Comparison of ENCODE assay signal across 16 cellular contexts in genomic region chr2:163637876-163638275, GRCh38.
DNase-seq lines count a peak whose midpoint lies in the region; ATAC-seq, FAIRE-seq and TF ChIP-seq lines count a peak whose summit lies in the region.
"Had no signal": no experiment of that assay in that cellular context is flagged by ENCODE, and none has a peak within 500 bp of the region (broad histone marks: within the 10 kb centered on the region; RNA-seq: fewer than 3 reads in every experiment).

No MANE protein-coding gene starts in this region.

- no peaks in the 10 kb centered on the region for H3K27me3 ChIP-seq in neural progenitor cell
- no peaks in the 10 kb centered on the region for H3K27me3 ChIP-seq in right lobe of liver
- H3K27me3 ChIP-seq: SJSA1 had no signal

- intact Hi-C loops in right lobe of liver (cut with DNase I), result no loop called here

- H3K4me1 Mint-ChIP-seq in brain, result peaks cover 43% of the 10 kb centered on the region
- peaks cover 52% of the 10 kb centered on the region for H3K4me1 Mint-ChIP-seq in neural progenitor cell

- no peaks in the 10 kb centered on the region for H4K20me1 ChIP-seq in neural progenitor cell (ENCODE audit: low read depth)

- TF ChIP-seq POLR2A in H54 (IDR thresholded peaks at IDR 0.05; ENCODE audit: low read depth, low read length) (no peak), right lobe of liver (IDR thresholded peaks at IDR 0.05) (no peak)

- H3K9ac ChIP-seq in neural progenitor cell, result no peak overlapping the region
- H3K9ac ChIP-seq: KMS-11 had no signal

- TF ChIP-seq CTCF in brain (conservative IDR thresholded peaks at IDR 0.05), result no peak
- no peak for TF ChIP-seq CTCF in neural progenitor cell (IDR thresholded peaks at IDR 0.05)
- no peak for TF ChIP-seq CTCF in right lobe of liver (IDR thresholded peaks at IDR 0.05)

- H3K36me3 Mint-ChIP-seq in brain (no peaks in the 10 kb centered on the region), neural progenitor cell (peaks cover 12% of the 10 kb centered on the region)

- peaks cover 89% of the 10 kb centered on the region for H3K79me2 ChIP-seq in neural progenitor cell (ENCODE audit: low read depth)

- H3K27ac ChIP-seq in neural progenitor cell (peak overlapping the region; percentile 91), right lobe of liver (no peak overlapping the region)
- H3K27ac ChIP-seq: KMS-11, SJSA1 had no signal

- H3K9me3 ChIP-seq in neural progenitor cell (ENCODE audit: low read depth) (no peaks in the 10 kb centered on the region), right lobe of liver (no peaks in the 10 kb centered on the region)
- H3K9me3 ChIP-seq: Caco-2, SJSA1 had no signal

- no peaks in the 10 kb centered on the region for H3K9me3 Mint-ChIP-seq in brain
- H3K9me3 Mint-ChIP-seq in neural progenitor cell, result no peaks in the 10 kb centered on the region

- WGBS in right lobe of liver (ENCODE audit: insufficient coverage, low coverage, low lambda C conversion rate, missing lambda C conversion rate), result 78% methylated on average over 6 of the region's 6 CpGs

- H2AFZ ChIP-seq in neural progenitor cell (replicated peaks), result no peak overlapping the region

- FAIRE-seq in H54 (lab: Jason Lieb, UNC), result peak; percentile 15

- H3K4me2 ChIP-seq in neural progenitor cell, result peak overlapping the region; percentile 73
- H3K4me2 ChIP-seq: KMS-11 had no signal

- peaks cover 56% of the 10 kb centered on the region for H3K4me1 ChIP-seq in neural progenitor cell
- H3K4me1 ChIP-seq in right lobe of liver, result no peaks in the 10 kb centered on the region
- H3K4me1 ChIP-seq: Caco-2, SJSA1 had no signal

- H3K4me3 Mint-ChIP-seq in brain (peak overlapping the region; percentile 38 to 74 (median 57)), neural progenitor cell (peak overlapping the region; percentile 79)

- no peaks in the 10 kb centered on the region for H3K36me3 ChIP-seq in neural progenitor cell
- no peaks in the 10 kb centered on the region for H3K36me3 ChIP-seq in right lobe of liver
- H3K36me3 ChIP-seq: SJSA1 had no signal

- H3F3A ChIP-seq in neural progenitor cell (ENCODE audit: low read depth), result peaks cover 25% of the 10 kb centered on the region

- ATAC-seq in right lobe of liver, result no peak
- ATAC-seq: PC-3 had no signal

- H3K27ac Mint-ChIP-seq in brain (peak overlapping the region in 3 of 5 experiments; percentile 51 to 88 (median 87)), neural progenitor cell (peak overlapping the region; percentile 96)

- DNase-seq in H54 (ENCODE audit: insufficient read length, low spot score) (no peak), NCI-H2227 (lab: John Stamatoyannopoulos, UW; ENCODE audit: unreplicated experiment) (peak; percentile 53), neural progenitor cell (ENCODE audit: low spot score) (peak; percentile 53), 8988T (no peak), HK-2 (ENCODE audit: unreplicated experiment) (no peak), right lobe of liver (no peak)
- DNase-seq: Caco-2, DMS53, NCI-H1092, NCI-H2081 treated with DMSO at 0.1 percent for 48 hours, NCI-H345, NCI-H526, PC-3 had no signal

- H3K27me3 Mint-ChIP-seq in brain, result no peaks in the 10 kb centered on the region
- H3K27me3 Mint-ChIP-seq in neural progenitor cell (ENCODE audit: insufficient read depth, low read depth), result no peaks in the 10 kb centered on the region

- H3K4me3 ChIP-seq in neural progenitor cell, result peak overlapping the region; percentile 12
- no peak overlapping the region for H3K4me3 ChIP-seq in right lobe of liver
- H3K4me3 ChIP-seq: SJSA1 had no signal

Comparison
In these comparisons a context has a peak if more than half of its experiments do, and no peak if none do; other contexts are left out.
1. DNase-seq: peak in NCI-H2227 (single experiment) and neural progenitor cell (single experiment); none in H54 (single experiment), 8988T (single experiment), HK-2 (single experiment) and right lobe of liver (0 of 3).